Comparison of ENCODE assay signal across 12 cellular contexts in genomic region chr12:114409796-114410520, GRCh38. TPM values are rescaled to one million over a fixed set of nuclear protein-coding genes. Genes with fewer than 3 reads are reported as not detected.
DNase-seq lines count a peak whose midpoint lies in the region; ATAC-seq and TF ChIP-seq lines count a peak whose summit lies in the region.
"Had no signal": no experiment of that assay in that cellular context is flagged by ENCODE, and none has a peak within 500 bp of the region (broad histone marks: within the 10 kb centered on the region; RNA-seq: fewer than 3 reads in every experiment).

No MANE protein-coding gene starts in this region.

- H3K4me1 Mint-ChIP-seq in activated naive CD8-positive, alpha-beta T cell (ENCODE audit: low read depth), result peaks cover 12% of the 10 kb centered on the region
- H3K4me1 Mint-ChIP-seq in activated naive CD8-positive, alpha-beta T cell treated with anti-CD3 and anti-CD28 coated beads for 36 hours, result peaks cover 16% of the 10 kb centered on the region
- H3K4me1 Mint-ChIP-seq in brain, result peaks cover 10% of the 10 kb centered on the region

- no peak overlapping the region for H3K27ac Mint-ChIP-seq in activated naive CD8-positive, alpha-beta T cell
- H3K27ac Mint-ChIP-seq in activated naive CD8-positive, alpha-beta T cell treated with anti-CD3 and anti-CD28 coated beads for 36 hours, result no peak overlapping the region
- no peak overlapping the region for H3K27ac Mint-ChIP-seq in brain

- ATAC-seq in lung (ENCODE audit: insufficient read depth, low FRiP score), result no peak
- ATAC-seq: activated naive CD4-positive, alpha-beta T cell treated with anti-CD3 and anti-CD28 coated beads, Interleukin-2, amount 50 U/mL, for 72 hours had no signal

- no peaks in the 10 kb centered on the region for H3K9me3 Mint-ChIP-seq in activated naive CD8-positive, alpha-beta T cell (ENCODE audit: low read depth)
- H3K9me3 Mint-ChIP-seq in activated naive CD8-positive, alpha-beta T cell treated with anti-CD3 and anti-CD28 coated beads for 36 hours, result no peaks in the 10 kb centered on the region
- H3K9me3 Mint-ChIP-seq in brain, result peaks cover 0 to 9% (median 0%) of the 10 kb centered on the region in 5 experiments
- H3K9me3 Mint-ChIP-seq: activated naive CD4-positive, alpha-beta T cell treated with anti-CD3 and anti-CD28 coated beads, Interleukin-2, amount 50 U/mL, for 72 hours had no signal

- H3K4me3 ChIP-seq in lung (peak overlapping the region; percentile 47), suprapubic skin (peak overlapping the region; percentile 54)

- H3K9me3 ChIP-seq in lung (ENCODE audit: control insufficient read depth in 2 of 2, insufficient read depth in 1 of 2, low read length in 1 of 2) (peaks cover 0 to 12% of the 10 kb centered on the region in 2 donors), suprapubic skin (no peaks in the 10 kb centered on the region)

- TF ChIP-seq POLR2A in suprapubic skin (IDR thresholded peaks at IDR 0.05), result no peak

- H3K4me3 Mint-ChIP-seq in activated naive CD8-positive, alpha-beta T cell, result peak overlapping the region; percentile 40
- no peak overlapping the region for H3K4me3 Mint-ChIP-seq in activated naive CD8-positive, alpha-beta T cell treated with anti-CD3 and anti-CD28 coated beads for 36 hours
- H3K4me3 Mint-ChIP-seq in brain, result peak overlapping the region in 4 of 5 experiments; percentile 16 to 73 (median 55)

- H3K27ac ChIP-seq in lung (ENCODE audit: low read depth in 1 of 2, low read length in 1 of 2) (peak overlapping the region in 1 of 2 donors; percentile 83), suprapubic skin (peak overlapping the region; percentile 61)

- H3K27me3 ChIP-seq in lung (ENCODE audit: control insufficient read depth, insufficient read depth), result peaks cover 22% of the 10 kb centered on the region
- H3K27me3 ChIP-seq in suprapubic skin, result peaks cover 99% of the 10 kb centered on the region

- no peak for DNase-seq in activated naive CD8-positive, alpha-beta T cell treated with anti-CD3 and anti-CD28 coated beads for 36 hours
- DNase-seq in lung (ENCODE audit: low spot score) (no peak), suprapubic skin (ENCODE audit: low spot score in 2 of 2) (no peak), dedifferentiated amniotic fluid mesenchymal stem cell (ENCODE audit: extremely low spot score) (no peak), NCI-H524 treated with DMSO at 0.1 percent for 48 hours (lab: John Stamatoyannopoulos, UW) (no peak)
- DNase-seq in stimulated activated CD4-positive, alpha-beta T cell treated with anti-CD3 and anti-CD28 coated beads, Interleukin-2, amount 100 ng/mL, for 48 hours, result no peak
- DNase-seq: effector memory CD4-positive, alpha-beta T cell; KG1; NCI-H1930 had no signal

- peaks cover 0 to 8% of the 10 kb centered on the region in 2 donors for H3K4me1 ChIP-seq in lung (ENCODE audit: control insufficient read depth in 2 of 2, insufficient read depth in 2 of 2, low read length in 2 of 2)
- H3K4me1 ChIP-seq in suprapubic skin, result peaks cover 32% of the 10 kb centered on the region

- TF ChIP-seq CTCF in brain (conservative IDR thresholded peaks at IDR 0.05) (no peak), lung (IDR thresholded peaks at IDR 0.05; ENCODE audit: control extremely low read depth, extremely low read depth) (no peak), suprapubic skin (IDR thresholded peaks at IDR 0.05) (no peak)

- H3K36me3 ChIP-seq in lung (ENCODE audit: control insufficient read depth in 2 of 2, insufficient read depth in 2 of 2, low read length in 2 of 2), result no peaks in the 10 kb centered on the region
- H3K36me3 ChIP-seq in suprapubic skin, result no peaks in the 10 kb centered on the region

- WGBS in lung, 2 donors, result 6 to 11% methylated on average over 16 of the region's 16 CpGs
- 33% methylated on average over 16 of the region's 16 CpGs for WGBS in suprapubic skin

- no peak for TF ChIP-seq EP300 in suprapubic skin (IDR thresholded peaks at IDR 0.05)

- H3K36me3 Mint-ChIP-seq in activated naive CD8-positive, alpha-beta T cell, result no peaks in the 10 kb centered on the region
- peaks cover 3% of the 10 kb centered on the region for H3K36me3 Mint-ChIP-seq in activated naive CD8-positive, alpha-beta T cell treated with anti-CD3 and anti-CD28 coated beads for 36 hours
- H3K36me3 Mint-ChIP-seq in brain, result no peaks in the 10 kb centered on the region

- peaks cover 60% of the 10 kb centered on the region for H3K27me3 Mint-ChIP-seq in activated naive CD8-positive, alpha-beta T cell
- H3K27me3 Mint-ChIP-seq in activated naive CD8-positive, alpha-beta T cell treated with anti-CD3 and anti-CD28 coated beads for 36 hours, result peaks cover 96% of the 10 kb centered on the region
- peaks cover 100% of the 10 kb centered on the region for H3K27me3 Mint-ChIP-seq in brain

RNA-seq across cellular contexts. Expression of gene TBX5, which starts 4.0 kb away (rescaled TPM):
- not detected for total RNA-seq in activated naive CD8-positive, alpha-beta T cell treated with anti-CD3 and anti-CD28 coated beads for 36 hours
- polyA plus RNA-seq in brain (ENCODE audit: insufficient read depth, low read depth, low replicate concordance) (not detected), lung (1 to 10 TPM; 5.6 to 7.1 TPM)
- total RNA-seq in lung (10 to 100 TPM; 20.8 to 39.7 TPM), suprapubic skin (1 to 10 TPM in 2 of 4 donors, under 1 TPM in 1, not detected in 1; 0.44 to 3.5 (median 2.1) TPM)
- total RNA-seq: activated naive CD4-positive, alpha-beta T cell treated with anti-CD3 and anti-CD28 coated beads, Interleukin-2, amount 50 U/mL, for 72 hours had no signal

Comparison
In these comparisons a context has a peak if more than half of its experiments do, and no peak if none do; other contexts are left out.
1. RNA of gene TBX5, which starts 4.0 kb away (total RNA-seq): 20.8 to 39.7 TPM in lung; 0.44 to 3.5 TPM in suprapubic skin and not detected in activated naive CD8-positive, alpha-beta T cell treated with anti-CD3 and anti-CD28 coated beads for 36 hours; every median in the first group is over 4 times any median in the second.